Comparison of ENCODE assay signal across 1 cellular context in the genomic region with DNA sequence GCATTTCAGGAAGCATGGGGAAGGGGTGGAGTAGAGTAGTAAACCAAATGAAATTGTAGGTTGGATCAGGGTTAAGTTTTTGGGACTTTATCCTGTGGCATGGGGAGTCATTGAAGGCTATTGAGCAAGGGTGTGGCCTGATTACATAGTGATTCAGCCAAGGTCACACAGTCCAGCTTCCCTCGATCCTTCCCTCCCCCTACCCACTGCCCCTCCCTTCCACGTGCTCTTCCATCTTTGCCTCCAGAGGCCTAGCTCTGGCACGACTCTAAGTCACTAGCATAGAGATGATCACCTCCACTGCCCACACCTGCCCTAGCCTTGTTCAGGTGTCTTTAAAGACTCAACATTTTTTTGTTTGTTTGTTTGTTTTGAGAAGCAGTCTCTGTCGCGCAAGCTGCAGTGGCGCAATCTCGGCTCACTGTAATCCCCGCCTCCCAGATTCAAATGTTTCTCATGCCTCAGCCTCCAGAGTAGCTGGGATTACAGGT.
TF ChIP-seq lines count a peak whose summit lies in the region.

No MANE protein-coding gene starts in this region.

TF ChIP-seq in GM23338, 12 proteins besides CTCF, POLR2A, EP300 and RAD21 (continued from another document):
- TF ChIP-seq, protein P1, sequence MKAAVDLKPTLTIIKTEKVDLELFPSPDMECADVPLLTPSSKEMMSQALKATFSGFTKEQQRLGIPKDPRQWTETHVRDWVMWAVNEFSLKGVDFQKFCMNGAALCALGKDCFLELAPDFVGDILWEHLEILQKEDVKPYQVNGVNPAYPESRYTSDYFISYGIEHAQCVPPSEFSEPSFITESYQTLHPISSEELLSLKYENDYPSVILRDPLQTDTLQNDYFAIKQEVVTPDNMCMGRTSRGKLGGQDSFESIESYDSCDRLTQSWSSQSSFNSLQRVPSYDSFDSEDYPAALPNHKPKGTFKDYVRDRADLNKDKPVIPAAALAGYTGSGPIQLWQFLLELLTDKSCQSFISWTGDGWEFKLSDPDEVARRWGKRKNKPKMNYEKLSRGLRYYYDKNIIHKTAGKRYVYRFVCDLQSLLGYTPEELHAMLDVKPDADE (IDR thresholded peaks at IDR 0.05) = no peak
- TF ChIP-seq EZH2phosphoT487 (IDR thresholded peaks at IDR 0.05; ENCODE audit: unreplicated experiment) (no peak), NANOG (IDR thresholded peaks at IDR 0.05; ENCODE audit: borderline replicate concordance) (no peak), JUNB (IDR thresholded peaks at IDR 0.05; ENCODE audit: unreplicated experiment) (no peak), POLR2AphosphoS5 (IDR thresholded peaks at IDR 0.05; ENCODE audit: low read depth) (no peak)
- TF ChIP-seq, protein P2, sequence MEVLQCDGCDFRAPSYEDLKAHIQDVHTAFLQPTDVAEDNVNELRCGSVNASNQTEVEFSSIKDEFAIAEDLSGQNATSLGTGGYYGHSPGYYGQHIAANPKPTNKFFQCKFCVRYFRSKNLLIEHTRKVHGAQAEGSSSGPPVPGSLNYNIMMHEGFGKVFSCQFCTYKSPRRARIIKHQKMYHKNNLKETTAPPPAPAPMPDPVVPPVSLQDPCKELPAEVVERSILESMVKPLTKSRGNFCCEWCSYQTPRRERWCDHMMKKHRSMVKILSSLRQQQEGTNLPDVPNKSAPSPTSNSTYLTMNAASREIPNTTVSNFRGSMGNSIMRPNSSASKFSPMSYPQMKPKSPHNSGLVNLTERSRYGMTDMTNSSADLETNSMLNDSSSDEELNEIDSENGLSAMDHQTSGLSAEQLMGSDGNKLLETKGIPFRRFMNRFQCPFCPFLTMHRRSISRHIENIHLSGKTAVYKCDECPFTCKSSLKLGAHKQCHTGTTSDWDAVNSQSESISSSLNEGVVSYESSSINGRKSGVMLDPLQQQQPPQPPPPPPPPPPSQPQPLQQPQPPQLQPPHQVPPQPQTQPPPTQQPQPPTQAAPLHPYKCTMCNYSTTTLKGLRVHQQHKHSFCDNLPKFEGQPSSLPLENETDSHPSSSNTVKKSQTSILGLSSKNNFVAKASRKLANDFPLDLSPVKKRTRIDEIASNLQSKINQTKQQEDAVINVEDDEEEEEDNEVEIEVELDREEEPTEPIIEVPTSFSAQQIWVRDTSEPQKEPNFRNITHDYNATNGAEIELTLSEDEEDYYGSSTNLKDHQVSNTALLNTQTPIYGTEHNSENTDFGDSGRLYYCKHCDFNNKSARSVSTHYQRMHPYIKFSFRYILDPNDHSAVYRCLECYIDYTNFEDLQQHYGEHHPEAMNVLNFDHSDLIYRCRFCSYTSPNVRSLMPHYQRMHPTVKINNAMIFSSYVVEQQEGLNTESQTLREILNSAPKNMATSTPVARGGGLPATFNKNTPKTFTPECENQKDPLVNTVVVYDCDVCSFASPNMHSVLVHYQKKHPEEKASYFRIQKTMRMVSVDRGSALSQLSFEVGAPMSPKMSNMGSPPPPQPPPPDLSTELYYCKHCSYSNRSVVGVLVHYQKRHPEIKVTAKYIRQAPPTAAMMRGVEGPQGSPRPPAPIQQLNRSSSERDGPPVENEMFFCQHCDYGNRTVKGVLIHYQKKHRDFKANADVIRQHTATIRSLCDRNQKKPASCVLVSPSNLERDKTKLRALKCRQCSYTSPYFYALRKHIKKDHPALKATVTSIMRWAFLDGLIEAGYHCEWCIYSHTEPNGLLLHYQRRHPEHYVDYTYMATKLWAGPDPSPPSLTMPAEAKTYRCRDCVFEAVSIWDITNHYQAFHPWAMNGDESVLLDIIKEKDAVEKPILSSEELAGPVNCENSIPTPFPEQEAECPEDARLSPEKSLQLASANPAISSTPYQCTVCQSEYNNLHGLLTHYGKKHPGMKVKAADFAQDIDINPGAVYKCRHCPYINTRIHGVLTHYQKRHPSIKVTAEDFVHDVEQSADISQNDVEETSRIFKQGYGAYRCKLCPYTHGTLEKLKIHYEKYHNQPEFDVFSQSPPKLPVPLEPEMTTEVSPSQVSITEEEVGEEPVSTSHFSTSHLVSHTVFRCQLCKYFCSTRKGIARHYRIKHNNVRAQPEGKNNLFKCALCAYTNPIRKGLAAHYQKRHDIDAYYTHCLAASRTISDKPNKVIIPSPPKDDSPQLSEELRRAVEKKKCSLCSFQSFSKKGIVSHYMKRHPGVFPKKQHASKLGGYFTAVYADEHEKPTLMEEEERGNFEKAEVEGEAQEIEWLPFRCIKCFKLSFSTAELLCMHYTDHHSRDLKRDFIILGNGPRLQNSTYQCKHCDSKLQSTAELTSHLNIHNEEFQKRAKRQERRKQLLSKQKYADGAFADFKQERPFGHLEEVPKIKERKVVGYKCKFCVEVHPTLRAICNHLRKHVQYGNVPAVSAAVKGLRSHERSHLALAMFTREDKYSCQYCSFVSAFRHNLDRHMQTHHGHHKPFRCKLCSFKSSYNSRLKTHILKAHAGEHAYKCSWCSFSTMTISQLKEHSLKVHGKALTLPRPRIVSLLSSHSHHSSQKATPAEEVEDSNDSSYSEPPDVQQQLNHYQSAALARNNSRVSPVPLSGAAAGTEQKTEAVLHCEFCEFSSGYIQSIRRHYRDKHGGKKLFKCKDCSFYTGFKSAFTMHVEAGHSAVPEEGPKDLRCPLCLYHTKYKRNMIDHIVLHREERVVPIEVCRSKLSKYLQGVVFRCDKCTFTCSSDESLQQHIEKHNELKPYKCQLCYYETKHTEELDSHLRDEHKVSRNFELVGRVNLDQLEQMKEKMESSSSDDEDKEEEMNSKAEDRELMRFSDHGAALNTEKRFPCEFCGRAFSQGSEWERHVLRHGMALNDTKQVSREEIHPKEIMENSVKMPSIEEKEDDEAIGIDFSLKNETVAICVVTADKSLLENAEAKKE (CRISPR knock-in tag; IDR thresholded peaks at IDR 0.05) = no peak
